Comparison of ENCODE assay signal across 13 cellular contexts in the genomic region with DNA sequence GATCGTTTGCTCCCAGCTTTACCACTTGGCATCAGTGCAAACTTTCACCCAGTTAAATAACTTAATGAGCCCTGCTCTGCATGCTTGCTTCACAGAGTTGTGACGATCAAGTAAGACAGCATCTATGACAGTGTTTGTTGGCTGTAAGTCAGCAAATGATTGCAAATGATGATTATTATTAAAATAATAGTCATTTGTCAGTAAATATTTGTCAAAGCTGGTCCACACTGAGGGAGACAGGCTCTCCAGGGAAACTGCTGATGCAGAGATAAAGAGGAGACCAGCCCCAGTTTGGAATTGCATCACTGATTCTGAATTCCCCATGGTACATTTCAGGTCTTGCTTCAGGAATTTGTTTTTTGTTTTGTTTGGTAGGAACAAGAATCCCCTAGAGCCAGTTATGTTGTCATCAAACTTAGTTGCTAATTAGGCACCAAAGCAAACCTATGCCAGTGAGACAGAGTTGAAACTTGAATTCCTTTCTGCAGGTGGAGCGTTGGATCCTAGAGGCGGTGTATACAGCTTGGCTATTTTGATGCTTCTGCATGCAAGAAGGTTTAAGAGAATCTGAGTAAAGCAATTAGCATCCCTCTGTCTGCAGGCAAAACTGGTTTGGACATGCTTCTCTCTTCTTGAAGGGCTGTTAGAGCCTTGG.
A peak's percentile ranks its signal among the peaks of the same experiment; 100 is the strongest.
DNase-seq lines count a peak whose midpoint lies in the region; ATAC-seq and TF ChIP-seq lines count a peak whose summit lies in the region.
"Had no signal": no experiment of that assay in that cellular context is flagged by ENCODE, and none has a peak within 500 bp of the region (broad histone marks: within the 10 kb centered on the region; RNA-seq: fewer than 3 reads in every experiment).

No MANE protein-coding gene starts in this region.

- TF ChIP-seq POLR2A in IMR-90 (IDR thresholded peaks at IDR 0.05; ENCODE audit: low read depth, low read length), result no peak

- CTCF ChIA-PET in IMR-90 (lab: Yijun Ruan, JAX), result no interaction called here

- H3K4me1 ChIP-seq in IMR-90 (ENCODE audit: control insufficient read depth, insufficient read depth, low read length), result peaks cover 6% of the 10 kb centered on the region; the same call in 1 of the 2 replicates
- peaks cover 11% of the 10 kb centered on the region for H3K4me1 ChIP-seq in hepatocyte (ENCODE audit: insufficient read depth)
- H3K4me1 ChIP-seq in subcutaneous abdominal adipose tissue (ENCODE audit: control insufficient read depth in 5 of 5, insufficient read depth in 5 of 5, low read length in 5 of 5), result peaks cover 5 to 26% (median 14%) of the 10 kb centered on the region in 5 donors

- TF ChIP-seq RAD21 in IMR-90 (IDR thresholded peaks at IDR 0.05; ENCODE audit: low read length), result no peak

- no peak overlapping the region for H3K4ac ChIP-seq in IMR-90 (ENCODE audit: low read depth, low read length)

- H4K91ac ChIP-seq in IMR-90 (ENCODE audit: insufficient read depth, low read depth, low read length), result no peak overlapping the region

- H3K4me2 ChIP-seq in IMR-90 (ENCODE audit: low read depth, low read length) (no peak overlapping the region), hepatocyte (peak overlapping the region; percentile 8)

- peaks cover 35 to 58% of the 10 kb centered on the region in 2 experiments for H3K79me1 ChIP-seq in IMR-90 (ENCODE audit: low read depth in 1 of 2, low read length in 2 of 2)

- POLR2A ChIA-PET in IMR-90 (lab: Charles Lee; ENCODE audit: unreplicated experiment), result no interaction called here

- H3K4me3 ChIP-seq in IMR-90 (ENCODE audit: insufficient read depth, low read depth, low read length) (no peak overlapping the region), hepatocyte (no peak overlapping the region), subcutaneous abdominal adipose tissue (ENCODE audit: low read depth in 1 of 5, low read length in 5 of 5) (no peak overlapping the region)
- H3K4me3 ChIP-seq: cardiac muscle cell had no signal

- no peak overlapping the region for H2AK9ac ChIP-seq in IMR-90 (replicated peaks; ENCODE audit: low read depth, low read length, poor library complexity)

- no peak overlapping the region for H2BK120ac ChIP-seq in IMR-90 (ENCODE audit: low read depth, low read length)

- no TSS peak for BruUV-seq in IMR-90 (replicated peaks; lab: Mats Ljungman, UMichigan)

- H3K27ac ChIP-seq in IMR-90 (ENCODE audit: insufficient read depth, low read length), result no peak overlapping the region
- H3K27ac ChIP-seq in hepatocyte, result peak overlapping the region; percentile 36
- peak overlapping the region; percentile 80 for H3K27ac ChIP-seq in subcutaneous abdominal adipose tissue (ENCODE audit: low read depth, low read length)
- H3K27ac ChIP-seq: cardiac muscle cell had no signal

- H3K14ac ChIP-seq in IMR-90 (replicated peaks; ENCODE audit: low read depth, low read length), result peak overlapping the region; percentile 43; the same call in 1 of the 2 replicates

- 79% methylated on average over 2 of the region's 4 CpGs; no CpG with 5 or more reads in 1 of the 2 experiments for WGBS in IMR-90 (ENCODE audit: extremely low coverage in 2 of 2, insufficient read length in 1 of 2), 2 experiments
- WGBS in hepatocyte (ENCODE audit: low lambda C conversion rate, missing lambda C conversion rate), result 64% methylated on average over 4 of the region's 4 CpGs

- H3K27me3 ChIP-seq in IMR-90 (ENCODE audit: control insufficient read depth, insufficient read depth, low read length), result no peaks in the 10 kb centered on the region
- no peaks in the 10 kb centered on the region for H3K27me3 ChIP-seq in hepatocyte
- H3K27me3 ChIP-seq in subcutaneous abdominal adipose tissue (ENCODE audit: control insufficient read depth in 5 of 5, insufficient read depth in 4 of 5, low read length in 5 of 5), result no peaks in the 10 kb centered on the region
- H3K27me3 ChIP-seq: cardiac muscle cell had no signal

- no peak overlapping the region for H3K56ac ChIP-seq in IMR-90 (ENCODE audit: extremely low read depth, insufficient read depth, low read length)

- no peaks in the 10 kb centered on the region for H3K36me3 ChIP-seq in IMR-90 (ENCODE audit: control insufficient read depth, insufficient read depth, low read length)
- no peaks in the 10 kb centered on the region for H3K36me3 ChIP-seq in hepatocyte (replicated peaks; ENCODE audit: insufficient read depth, low read depth)
- H3K36me3 ChIP-seq in subcutaneous abdominal adipose tissue (ENCODE audit: control insufficient read depth in 5 of 5, insufficient read depth in 5 of 5, low read length in 5 of 5), result no peaks in the 10 kb centered on the region
- H3K36me3 ChIP-seq: cardiac muscle cell had no signal

- dilution Hi-C loops in IMR-90 (cut with HindIII; ENCODE audit: low sequenced_read_pairs, unreplicated experiment), result no loop called here

- H3K9ac ChIP-seq in IMR-90 (ENCODE audit: low read depth, low read length), result no peak overlapping the region
- peak overlapping the region in 1 of 5 donors; percentile 20 for H3K9ac ChIP-seq in subcutaneous abdominal adipose tissue (ENCODE audit: low read length in 5 of 5)

- H4K20me1 ChIP-seq in IMR-90 (ENCODE audit: insufficient read depth, low read length) (peaks cover 20% of the 10 kb centered on the region; the same call in 1 of the 2 replicates), hepatocyte (ENCODE audit: insufficient read depth, poor library complexity, severe bottlenecking) (no peaks in the 10 kb centered on the region)

- no peaks in the 10 kb centered on the region for H3K79me2 ChIP-seq in hepatocyte

- no peak overlapping the region for H2BK15ac ChIP-seq in IMR-90 (ENCODE audit: low read depth, low read length)

- no peak overlapping the region for H2AK5ac ChIP-seq in IMR-90 (ENCODE audit: low read depth, low read length)

- no peak for TF ChIP-seq CTCF in IMR-90 (conservative IDR thresholded peaks at IDR 0.05; ENCODE audit: low read depth, low read length)
- no peak for TF ChIP-seq CTCF in hepatocyte (IDR thresholded peaks at IDR 0.05; ENCODE audit: poor library complexity)

- in situ Hi-C loops in IMR-90 (cut with MboI; ENCODE audit: low sequenced_read_pairs), result no loop called here

- H2BK5ac ChIP-seq in IMR-90 (ENCODE audit: low read depth, low read length, poor library complexity, severe bottlenecking), result no peak overlapping the region

- peaks cover 21% of the 10 kb centered on the region; the same call in 1 of the 2 replicates for H3K9me1 ChIP-seq in IMR-90 (ENCODE audit: insufficient read depth, low read length)

- H2BK20ac ChIP-seq in IMR-90 (ENCODE audit: low read depth, low read length), result no peak overlapping the region

- H3K9me3 ChIP-seq in IMR-90 (ENCODE audit: control insufficient read depth, insufficient read depth, low read length), result no peaks in the 10 kb centered on the region
- no peaks in the 10 kb centered on the region for H3K9me3 ChIP-seq in hepatocyte (ENCODE audit: low read depth)
- H3K9me3 ChIP-seq in subcutaneous abdominal adipose tissue (ENCODE audit: control insufficient read depth in 5 of 5, low read length in 5 of 5), result no peaks in the 10 kb centered on the region

- no peak overlapping the region for H4K5ac ChIP-seq in IMR-90 (ENCODE audit: low read depth, low read length)

- H4K8ac ChIP-seq in IMR-90 (ENCODE audit: low read depth in 2 of 2, low read length in 2 of 2), result no peak overlapping the region

- no peak overlapping the region for H3K18ac ChIP-seq in IMR-90 (ENCODE audit: low read depth, low read length)

- intact Hi-C loops in IMR-90 (cut with micrococcal nuclease), result no loop called here

- peak; percentile 40; the same call in 1 of the 2 replicates for ATAC-seq in IMR-90 (ENCODE audit: low read depth)
- no peak for ATAC-seq in HG02642 (IDR thresholded peaks at IDR 0.05; ENCODE audit: poor library complexity, unreplicated experiment)

- no peaks in the 10 kb centered on the region for H3K9me2 ChIP-seq in hepatocyte (replicated peaks; ENCODE audit: insufficient read depth)

- no peak overlapping the region for H3K23ac ChIP-seq in IMR-90 (ENCODE audit: low read depth, low read length)

- no peak for DNase-seq in IMR-90
- DNase-seq in astrocyte of the hippocampus (ENCODE audit: low read depth, low spot score), result peak; percentile 60
- no peak for DNase-seq in hepatocyte (ENCODE audit: low spot score)
- no peak for DNase-seq in AML-193 (lab: John Stamatoyannopoulos, UW)
- DNase-seq in foreskin melanocyte, result no peak
- DNase-seq: activated naive CD4-positive, alpha-beta T cell treated with Interleukin-2 at 50 U/mL for 16 hours; CD8-positive, alpha-beta memory T cell; GDM1; NCI-H2171 treated with DMSO at 0.1 percent for 48 hours; posterior cingulate gyrus had no signal

- H2AFZ ChIP-seq in IMR-90 (replicated peaks; ENCODE audit: low read length, poor library complexity) (no peak overlapping the region), hepatocyte (no peak overlapping the region)

TF ChIP-seq in IMR-90, 13 proteins besides CTCF, POLR2A, EP300 and RAD21 (continues in another document):
- TF ChIP-seq CEBPB (IDR thresholded peaks at IDR 0.05; ENCODE audit: low read depth, low read length), result peak; percentile 44; the same call in 1 of the 2 replicates
- no peak for TF ChIP-seq ELK1 (IDR thresholded peaks at IDR 0.05; ENCODE audit: borderline replicate concordance, low read depth, low read length)
- no peak for TF ChIP-seq FOS (IDR thresholded peaks at IDR 0.05; ENCODE audit: low read depth, low read length)
- no peak for TF ChIP-seq SMC3 (IDR thresholded peaks at IDR 0.05; ENCODE audit: low read depth, low read length)
- no peak for TF ChIP-seq RCOR1 (IDR thresholded peaks at IDR 0.05; ENCODE audit: insufficient replicate concordance, low read length)
- TF ChIP-seq CHD1 (IDR thresholded peaks at IDR 0.05; ENCODE audit: low read depth, low read length), result no peak
- no peak for TF ChIP-seq MXI1 (IDR thresholded peaks at IDR 0.05; ENCODE audit: borderline replicate concordance, low read depth, low read length)
- peak; percentile 63 for TF ChIP-seq MAFK (IDR thresholded peaks at IDR 0.05; ENCODE audit: low read depth, low read length)
- TF ChIP-seq NFE2L2 (IDR thresholded peaks at IDR 0.05; ENCODE audit: low read depth, low read length), result no peak
- TF ChIP-seq RFX5 (IDR thresholded peaks at IDR 0.05; ENCODE audit: low read depth, low read length), result no peak
